ENCODE assay signal across 13 cellular contexts in the genomic region with DNA sequence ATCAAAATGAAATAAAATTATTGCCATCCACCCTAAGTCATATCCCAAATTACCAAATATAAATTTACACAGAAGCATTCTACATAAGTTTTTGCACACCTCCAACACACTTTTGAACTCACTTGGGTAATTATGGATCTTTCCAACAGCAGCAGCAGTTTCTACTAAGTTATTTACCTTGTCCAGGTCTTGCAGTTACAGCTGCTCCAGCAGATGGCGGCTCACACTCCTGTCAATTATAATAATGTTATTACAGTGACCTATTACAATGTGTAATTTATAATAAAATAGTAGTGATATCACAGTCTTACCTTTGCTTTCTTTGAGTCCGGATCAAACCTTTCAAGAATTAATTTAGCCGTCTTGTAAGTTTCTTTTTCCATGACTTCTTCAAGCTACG. TPM values are rescaled to one million over a fixed set of nuclear protein-coding genes. Genes with fewer than 3 reads are reported as not detected.
DNase-seq lines count a peak whose midpoint lies in the region; ATAC-seq, FAIRE-seq and TF ChIP-seq lines count a peak whose summit lies in the region.
"Had no signal": no experiment of that assay in that cellular context is flagged by ENCODE, and none has a peak within 500 bp of the region (broad histone marks: within the 10 kb centered on the region; RNA-seq: fewer than 3 reads in every experiment).

No MANE protein-coding gene starts in this region.

- TF ChIP-seq CTCF in HepG2 (CRISPR knock-in tag; IDR thresholded peaks at IDR 0.05) = 0 out of 2 replicates have a peak, but pooled peaks have one; percentile 26
- peak in 2 of 4 donors; percentile 22 to 23 for TF ChIP-seq CTCF in right lobe of liver (IDR thresholded peaks at IDR 0.05)
- TF ChIP-seq CTCF in choroid plexus epithelial cell (conservative IDR thresholded peaks at IDR 0.05; ENCODE audit: low read depth, low read length) = peak; percentile 49

- no peak overlapping the region for H2AFZ ChIP-seq in HepG2 (ENCODE audit: low read length)

- no peak for TF ChIP-seq POLR2A in HepG2 (IDR thresholded peaks at IDR 0.05; ENCODE audit: insufficient read depth in 1 of 2, low read depth in 2 of 2, low read length in 2 of 2)
- TF ChIP-seq POLR2A in right lobe of liver (IDR thresholded peaks at IDR 0.05) = no peak

- CTCF ChIA-PET in HepG2 (lab: Yijun Ruan, JAX; ENCODE audit: low intra/inter-chr PET ratio, low total read pairs) = interaction anchor here (1.0 kb wide), 1 partner anchor 122 kb away, joined by 4 read pairs; no protein-coding TSS in a partner anchor

- H3K36me3 ChIP-seq in HepG2 (replicated peaks in 1 of 2; ENCODE audit: control insufficient read depth in 1 of 2, insufficient read depth in 2 of 2, low read length in 2 of 2) (0 out of 5 replicates have a peak, but pooled peaks cover 0 to under 1% of the 10 kb centered on the region in 2 experiments), right lobe of liver (no peaks in the 10 kb centered on the region)

- FAIRE-seq in HepG2 (lab: Jason Lieb, UNC) = no peak

- no peaks in the 10 kb centered on the region for H3K79me2 ChIP-seq in HepG2 (ENCODE audit: insufficient read depth, low read length)

- intact Hi-C loops in HepG2 (cut with micrococcal nuclease; ENCODE audit: unreplicated experiment) (loop anchor here (1.0 kb wide), 2 partner anchors 37 to 124 kb away; no protein-coding TSS in a partner anchor), right lobe of liver (cut with DNase I) (no loop called here)

- BruUV-seq in HepG2 (replicated peaks; lab: Mats Ljungman, UMichigan) = no TSS peak

- H3K27me3 ChIP-seq in HepG2 (ENCODE audit: control insufficient read depth in 1 of 2, insufficient read depth in 2 of 2, low read length in 2 of 2) (no peaks in the 10 kb centered on the region), right lobe of liver (no peaks in the 10 kb centered on the region)
- H3K27me3 ChIP-seq: BLaER1 had no signal

- 94% methylated on average over 4 of the region's 4 CpGs for WGBS in HepG2 (ENCODE audit: low lambda C conversion rate)
- 91% methylated on average over 4 of the region's 4 CpGs for WGBS in right lobe of liver (ENCODE audit: insufficient coverage, low coverage, low lambda C conversion rate, missing lambda C conversion rate)

- peak; percentile 19; the same call in 1 of the 2 replicates for TF ChIP-seq RAD21 in HepG2 (CRISPR knock-in tag; IDR thresholded peaks at IDR 0.05)

- TF ChIP-seq EP300 in HepG2 (IDR thresholded peaks at IDR 0.05; ENCODE audit: low read depth in 2 of 2, low read length in 2 of 2) (no peak), HepG2 (CRISPR knock-in tag; IDR thresholded peaks at IDR 0.05; ENCODE audit: borderline replicate concordance) (no peak)

- no peaks in the 10 kb centered on the region for H4K20me1 ChIP-seq in HepG2 (ENCODE audit: insufficient read depth, low read length)
- H4K20me1 ChIP-seq: BLaER1 had no signal

- H3K9me3 ChIP-seq in HepG2 (ENCODE audit: low read length) (no peaks in the 10 kb centered on the region), right lobe of liver (no peaks in the 10 kb centered on the region)

- in situ Hi-C loops in HepG2 (cut with HindIII; ENCODE audit: extremely low pct_ligation_motif_present, low pct_unique_long_range_greater_than_20kb) = no loop called here

- H3K4me2 ChIP-seq in HepG2 (ENCODE audit: low read depth, low read length) = no peak overlapping the region
- H3K4me2 ChIP-seq: BLaER1 had no signal

- POLR2A ChIA-PET in HepG2 (lab: Yijun Ruan, JAX) = no interaction called here

- H3K4me1 ChIP-seq in HepG2 (ENCODE audit: insufficient read depth, low read length) (no peaks in the 10 kb centered on the region), right lobe of liver (no peaks in the 10 kb centered on the region)
- H3K4me1 ChIP-seq: BLaER1 had no signal

- ATAC-seq in HepG2 (peak; percentile 66), right lobe of liver (no peak), GM18498 (IDR thresholded peaks at IDR 0.05; ENCODE audit: unreplicated experiment) (no peak), GM19023 (IDR thresholded peaks at IDR 0.05; ENCODE audit: unreplicated experiment) (no peak)
- ATAC-seq: activated naive CD4-positive, alpha-beta T cell treated with anti-CD3 and anti-CD28 coated beads, Interleukin-2, amount 50 U/mL, for 72 hours; right cardiac atrium had no signal

- no peak overlapping the region for H3K9ac ChIP-seq in HepG2 (ENCODE audit: insufficient read depth, low read depth, low read length)
- H3K9ac ChIP-seq: BLaER1 had no signal

- DNase-seq in HepG2 (ENCODE audit: low spot score) (peak; percentile 20), right lobe of liver (no peak), NCI-H526 treated with DMSO at 0.1 percent for 48 hours (lab: John Stamatoyannopoulos, UW) (peak; percentile 18), choroid plexus epithelial cell (ENCODE audit: low read depth) (peak; percentile 18), occipital lobe (lab: John Stamatoyannopoulos, UW) (no peak)
- no peak for DNase-seq in stimulated activated CD8-positive, alpha-beta memory T cell treated with anti-CD3 and anti-CD28 coated beads, Interleukin-4, amount 100 ng/mL, for 48 hours
- DNase-seq: islet precursor cell, NCI-H146, right cardiac atrium had no signal

- no peak overlapping the region for H3K27ac ChIP-seq in HepG2 (ENCODE audit: extremely low read length, insufficient read depth, low read length)
- no peak overlapping the region for H3K27ac ChIP-seq in right lobe of liver
- H3K27ac ChIP-seq: BLaER1 had no signal

- H3K4me3 ChIP-seq in HepG2 (replicated peaks in 1 of 3; ENCODE audit: insufficient read depth in 1 of 3, low read depth in 2 of 3, low read length in 3 of 3) = no peak overlapping the region
- H3K4me3 ChIP-seq in right lobe of liver = no peak overlapping the region
- H3K4me3 ChIP-seq in choroid plexus epithelial cell (ENCODE audit: low read depth, low read length) = no peak overlapping the region
- H3K4me3 ChIP-seq: BLaER1 had no signal

TF ChIP-seq in HepG2, 621 proteins besides CTCF, POLR2A, EP300 and RAD21:
- peak; percentile 36; the same call in 1 of the 2 replicates for TF ChIP-seq STAG1 (CRISPR knock-in tag; IDR thresholded peaks at IDR 0.05)
- TF ChIP-seq HOXD1 (CRISPR knock-in tag; IDR thresholded peaks at IDR 0.05) = no peak
- TF ChIP-seq FOXA1 (IDR thresholded peaks at IDR 0.05) = no peak
- TF ChIP-seq FOXA1 (CRISPR knock-in tag; IDR thresholded peaks at IDR 0.05) = peak; percentile 58; the same call in 1 of the 2 replicates
- TF ChIP-seq SMC3 (IDR thresholded peaks at IDR 0.05; ENCODE audit: low read length) = peak; percentile 26
- 0 out of 2 replicates have a peak, but pooled peaks have one; percentile 54 for TF ChIP-seq ZFAT (CRISPR knock-in tag; conservative IDR thresholded peaks at IDR 0.05)

RNA-seq across cellular contexts. Expression of a gene that starts 37.9 kb away (rescaled TPM):
- total RNA-seq in HepG2 (2016; rRNA removed; fragmentation: Illumina TruSeq; extraction: Trizol) = 25.4 and 30.1 TPM in 2 replicates
- 25.1 and 26.0 TPM in 2 replicates for total RNA-seq in HepG2 (2016; cell fraction: cytosol; rRNA removed; fragmentation: Illumina TruSeq; extraction: Trizol; ENCODE audit: low read depth)
- 26.3 and 30.5 TPM in 2 replicates for total RNA-seq in HepG2 (2016; cell fraction: insoluble cytoplasmic fraction; rRNA removed; fragmentation: Illumina TruSeq; extraction: Trizol)
- 19.3 and 22.3 TPM in 2 replicates for total RNA-seq in HepG2 (2016; cell fraction: membrane; rRNA removed; fragmentation: Illumina TruSeq; extraction: Trizol)
- total RNA-seq in HepG2 (2016; cell fraction: nucleus; rRNA removed; fragmentation: Illumina TruSeq; extraction: Trizol) = 35.8 and 39.1 TPM in 2 replicates
- 20.6 and 26.1 TPM in 2 replicates for polyA plus RNA-seq in HepG2 (2011; rRNA removed)
- 10.3 and 13.9 TPM in 2 replicates for polyA plus RNA-seq in HepG2 (2011; cell fraction: cytosol; rRNA removed)
- 8.3 and 10.6 TPM in 2 replicates for polyA plus RNA-seq in HepG2 (2011; cell fraction: nucleus; rRNA removed)
- polyA plus RNA-seq in HepG2 (2012) = 24.5 and 27.7 TPM in 2 replicates
- polyA plus RNA-seq in HepG2 (2016; cell fraction: cytosol; fragmentation: Illumina TruSeq; extraction: Trizol; ENCODE audit: low read depth) = 5.2 and 5.8 TPM in 2 replicates
- polyA plus RNA-seq in HepG2 (2016; cell fraction: insoluble cytoplasmic fraction; fragmentation: Illumina TruSeq; extraction: Trizol; ENCODE audit: low read depth) = 18.1 and 18.6 TPM in 2 replicates
- 9.4 and 10.1 TPM in 2 replicates for polyA plus RNA-seq in HepG2 (2016; cell fraction: membrane; fragmentation: Illumina TruSeq; extraction: Trizol; ENCODE audit: low read depth)
- 25.4 TPM in 2 replicates for polyA plus RNA-seq in HepG2 (2016; cell fraction: nucleus; fragmentation: Illumina TruSeq; extraction: Trizol; ENCODE audit: insufficient read depth, low read depth)
- polyA minus RNA-seq in HepG2 (2011; rRNA and poly(A)+ RNA removed; ENCODE audit: low replicate concordance) = 16.7 and 33.7 TPM in 2 replicates
- polyA minus RNA-seq in HepG2 (2011; cell fraction: cytosol; rRNA and poly(A)+ RNA removed) = 30.5 and 34.9 TPM in 2 replicates
- polyA minus RNA-seq in HepG2 (2011; cell fraction: nucleus; rRNA and poly(A)+ RNA removed) = 48.6 and 63.0 TPM in 2 replicates
- 10 to 100 TPM; 12.9 to 30.7 (median 22.2) TPM for total RNA-seq in right lobe of liver
- total RNA-seq in occipital lobe = 67.1 TPM

Comparison
In these comparisons a context has a peak if more than half of its experiments do, and no peak if none do; other contexts are left out.
1. DNase-seq: peak in HepG2 (single experiment), NCI-H526 treated with DMSO at 0.1 percent for 48 hours (single experiment) and choroid plexus epithelial cell (single experiment); none in right lobe of liver (0 of 3), occipital lobe (single experiment) and stimulated activated CD8-positive, alpha-beta memory T cell treated with anti-CD3 and anti-CD28 coated beads, Interleukin-4, amount 100 ng/mL, for 48 hours (single experiment).